Comparison of ENCODE assay signal across 8 cellular contexts in genomic region chr4:14254252-14254651, GRCh38.
A peak's percentile ranks its signal among the peaks of the same experiment; 100 is the strongest.
DNase-seq lines count a peak whose midpoint lies in the region; ATAC-seq and TF ChIP-seq lines count a peak whose summit lies in the region.

No MANE protein-coding gene starts in this region.

- no peaks in the 10 kb centered on the region for H3K36me3 ChIP-seq in colonic mucosa

- no peaks in the 10 kb centered on the region for H3K27me3 ChIP-seq in colonic mucosa

- H3K4me1 ChIP-seq in colonic mucosa = no peaks in the 10 kb centered on the region

- peak; percentile 3 for DNase-seq in DMS114 treated with DMSO at 0.1 percent for 48 hours (lab: John Stamatoyannopoulos, UW; ENCODE audit: unreplicated experiment)
- DNase-seq in LNCaP clone FGC (ENCODE audit: low read depth) = peak; percentile 13
- DNase-seq in colonic mucosa = peak; percentile 17
- DNase-seq in myocyte (ENCODE audit: low read depth) = peak; percentile 60
- DNase-seq in NK-92 (lab: John Stamatoyannopoulos, UW; ENCODE audit: unreplicated experiment) = no peak
- DNase-seq in COLO829 (ENCODE audit: low spot score) = no peak

- intact Hi-C loops in colonic mucosa (cut with DNase I) = no loop called here

- TF ChIP-seq CTCF in LNCaP clone FGC (IDR thresholded peaks at IDR 0.05; ENCODE audit: control insufficient read depth, extremely low read depth, insufficient read depth) = peak; percentile 38; the same call in 1 of the 2 replicates
- TF ChIP-seq CTCF in colonic mucosa (IDR thresholded peaks at IDR 0.05) = peak; percentile 31

- ATAC-seq in GM19372 (IDR thresholded peaks at IDR 0.05; ENCODE audit: low read depth, unreplicated experiment) = peak; percentile 62
- no peak for ATAC-seq in HG03139 (IDR thresholded peaks at IDR 0.05; ENCODE audit: unreplicated experiment)

- no peaks in the 10 kb centered on the region for H3K9me3 ChIP-seq in colonic mucosa

- H3K4me3 ChIP-seq in LNCaP clone FGC (ENCODE audit: low read depth, low read length) (no peak overlapping the region), colonic mucosa (no peak overlapping the region)

- H3K27ac ChIP-seq in colonic mucosa = no peak overlapping the region

- H3K9ac ChIP-seq in colonic mucosa (ENCODE audit: low read depth in 2 of 2, low read length in 2 of 2) = no peak overlapping the region

Comparison
In these comparisons a context has a peak if more than half of its experiments do, and no peak if none do; other contexts are left out.
1. DNase-seq: peak in DMS114 treated with DMSO at 0.1 percent for 48 hours (single experiment), LNCaP clone FGC (single experiment), colonic mucosa (single experiment) and myocyte (single experiment); none in NK-92 (single experiment) and COLO829 (single experiment).